23 cellular contexts compared by ENCODE assay signal in genomic region chr2:44850016-44850415, GRCh38.
DNase-seq lines count a peak whose midpoint lies in the region; TF ChIP-seq lines count a peak whose summit lies in the region.
"Had no signal": no experiment of that assay in that cellular context is flagged by ENCODE, and none has a peak within 500 bp of the region (broad histone marks: within the 10 kb centered on the region; RNA-seq: fewer than 3 reads in every experiment).

No MANE protein-coding gene starts in this region.

- intact Hi-C loops in esophagus muscularis mucosa (cut with DNase I): no loop called here

- H3K27me3 Mint-ChIP-seq in osteocyte (ENCODE audit: unreplicated experiment): peaks cover 57% of the 10 kb centered on the region

- peaks cover 2% of the 10 kb centered on the region for H3K4me1 Mint-ChIP-seq in osteocyte (ENCODE audit: unreplicated experiment)
- H3K4me1 Mint-ChIP-seq: CD14-positive monocyte; CD8-positive, alpha-beta memory T cell had no signal

- TF ChIP-seq EP300 in esophagus muscularis mucosa (IDR thresholded peaks at IDR 0.05): no peak

- TF ChIP-seq CTCF in coronary artery (IDR thresholded peaks at IDR 0.05): no peak
- TF ChIP-seq CTCF in esophagus muscularis mucosa (IDR thresholded peaks at IDR 0.05): no peak
- TF ChIP-seq CTCF in osteocyte (IDR thresholded peaks at IDR 0.05): no peak

- no peaks in the 10 kb centered on the region for H3K9me3 ChIP-seq in esophagus muscularis mucosa
- H3K9me3 ChIP-seq: BE2C, BLaER1 had no signal

- H3K4me3 ChIP-seq in coronary artery: no peak overlapping the region
- no peak overlapping the region for H3K4me3 ChIP-seq in esophagus muscularis mucosa
- H3K4me3 ChIP-seq: BLaER1, GM12878 had no signal

- no peaks in the 10 kb centered on the region for H3K36me3 Mint-ChIP-seq in osteocyte (ENCODE audit: unreplicated experiment)
- H3K36me3 Mint-ChIP-seq: CD14-positive monocyte; CD4-positive, alpha-beta memory T cell; CD4-positive, CD25-positive, alpha-beta regulatory T cell; CD8-positive, alpha-beta memory T cell had no signal

- no peaks in the 10 kb centered on the region for H3K36me3 ChIP-seq in esophagus muscularis mucosa
- H3K36me3 ChIP-seq: BE2C, BLaER1 had no signal

- H3K4me1 ChIP-seq in esophagus muscularis mucosa: no peaks in the 10 kb centered on the region
- H3K4me1 ChIP-seq: BE2C, BLaER1 had no signal

- no peak overlapping the region for H3K4me3 Mint-ChIP-seq in osteocyte (ENCODE audit: unreplicated experiment)
- H3K4me3 Mint-ChIP-seq: CD14-positive monocyte; CD4-positive, alpha-beta memory T cell; CD4-positive, CD25-positive, alpha-beta regulatory T cell; CD8-positive, alpha-beta memory T cell had no signal

- H3K27ac ChIP-seq in coronary artery: no peak overlapping the region
- H3K27ac ChIP-seq in esophagus muscularis mucosa (replicated peaks in 1 of 4): no peak overlapping the region
- H3K27ac ChIP-seq: BLaER1 had no signal

- peaks cover 0 to 15% (median 0%) of the 10 kb centered on the region in 4 donors for H3K27me3 ChIP-seq in esophagus muscularis mucosa
- H3K27me3 ChIP-seq: BE2C, BLaER1 had no signal

- peak; percentile 16 for DNase-seq in coronary artery (ENCODE audit: low spot score)
- peak; percentile 60 for DNase-seq in esophagus muscularis mucosa (ENCODE audit: extremely low spot score)
- DNase-seq in osteocyte (ENCODE audit: extremely low spot score, unreplicated experiment): peak; percentile 59
- DNase-seq in RPMI8226: no peak
- DNase-seq in medulla oblongata (ENCODE audit: extremely low spot score): no peak
- DNase-seq: 8988T; ACHN; BE2C; C1 segment of cervical spinal cord; CD4-positive, alpha-beta memory T cell; CD4-positive, CD25-positive, alpha-beta regulatory T cell; CD8-positive, alpha-beta memory T cell; COR-L47; DMS 273 treated with DMSO at 0.1 percent for 48 hours; DMS153; DMS53; DMS79; DND-41; EL; GDM1 had no signal

- H3K9me3 Mint-ChIP-seq in osteocyte (ENCODE audit: unreplicated experiment): no peaks in the 10 kb centered on the region
- H3K9me3 Mint-ChIP-seq: CD8-positive, alpha-beta memory T cell had no signal

- 71% methylated on average over 1 of the region's 1 CpG for WGBS in esophagus muscularis mucosa

- TF ChIP-seq POLR2A in esophagus muscularis mucosa (IDR thresholded peaks at IDR 0.05; ENCODE audit: low read depth): no peak

- H3K27ac Mint-ChIP-seq in osteocyte (ENCODE audit: unreplicated experiment): no peak overlapping the region
- H3K27ac Mint-ChIP-seq: CD14-positive monocyte; CD4-positive, alpha-beta memory T cell; CD4-positive, CD25-positive, alpha-beta regulatory T cell; CD8-positive, alpha-beta memory T cell had no signal

Comparison
In these comparisons a context has a peak if more than half of its experiments do, and no peak if none do; other contexts are left out.
1. DNase-seq: peak in coronary artery (single experiment), esophagus muscularis mucosa (single experiment) and osteocyte (single experiment); none in RPMI8226 (single experiment) and medulla oblongata (single experiment).